In genomic region chr4:16779028-16779675, GRCh38 we compare ENCODE assay signal across 18 cellular contexts.
A peak's percentile ranks its signal among the peaks of the same experiment; 100 is the strongest.
DNase-seq lines count a peak whose midpoint lies in the region; ATAC-seq and TF ChIP-seq lines count a peak whose summit lies in the region.
"Had no signal": no experiment of that assay in that cellular context is flagged by ENCODE, and none has a peak within 500 bp of the region (broad histone marks: within the 10 kb centered on the region; RNA-seq: fewer than 3 reads in every experiment).

No MANE protein-coding gene starts in this region.

- in situ Hi-C loops in GM23248 (cut with MboI): loop anchor here (25.0 kb wide), 1 partner anchor 492 kb away; no protein-coding TSS in a partner anchor

- H3K4me1 ChIP-seq in A673 (ENCODE audit: insufficient read depth, low read length, poor library complexity, severe bottlenecking) (peaks cover 25% of the 10 kb centered on the region), GM23248 (ENCODE audit: insufficient read depth) (peaks cover 14% of the 10 kb centered on the region)
- H3K4me1 ChIP-seq: Peyer's patch had no signal

- DNase-seq in A673 (ENCODE audit: low spot score) (peak; percentile 66), GM23248 (peak; percentile 60), brain pericyte (ENCODE audit: low read depth, low spot score) (peak; percentile 71), fibroblast of the conjunctiva (ENCODE audit: low read depth) (peak; percentile 43), SW 1271 (lab: John Stamatoyannopoulos, UW) (no peak), 8988T (no peak)
- DNase-seq: AML-193; CD4-positive, alpha-beta memory T cell; DND-41; H9; Kasumi-1; NCI-H1417; NCI-H1930; NCI-H510A treated with DMSO at 0.1 percent for 48 hours; Peyer's patch; Right ventricle myocardium superior had no signal

- CTCF ChIA-PET in A673 (lab: Charles Lee): no interaction called here

- no peak overlapping the region for H3K4me3 Mint-ChIP-seq in stimulated activated memory B cell treated with anti-CD40 and anti-IgM and Interleukin-4, amounts not matched to agents 10 μg/mL and 1 μg/mL and 100 μg/mL, for 72 hours
- H3K4me3 Mint-ChIP-seq: CD4-positive, alpha-beta memory T cell; H9 had no signal

- no peak overlapping the region for H2AFZ ChIP-seq in GM23248

- H3F3A ChIP-seq in GM23248 (ENCODE audit: insufficient read depth): peaks cover 18% of the 10 kb centered on the region; the same call in 1 of the 2 replicates

- no peaks in the 10 kb centered on the region for H3K36me3 ChIP-seq in A673 (ENCODE audit: insufficient read depth, low read length, poor library complexity, severe bottlenecking)
- 0 out of 2 replicates have a peak, but pooled peaks cover 9% of the 10 kb centered on the region for H3K36me3 ChIP-seq in GM23248 (ENCODE audit: low read depth)
- H3K36me3 ChIP-seq: Peyer's patch had no signal

- H3K36me3 Mint-ChIP-seq in stimulated activated memory B cell treated with anti-CD40 and anti-IgM and Interleukin-4, amounts not matched to agents 10 μg/mL and 1 μg/mL and 100 μg/mL, for 72 hours: no peaks in the 10 kb centered on the region
- H3K36me3 Mint-ChIP-seq: CD4-positive, alpha-beta memory T cell had no signal

- no peaks in the 10 kb centered on the region for H4K20me1 ChIP-seq in GM23248 (ENCODE audit: insufficient read depth)

- no TSS peak for BruUV-seq in A673 (replicated peaks; lab: Mats Ljungman, UMichigan)

- no peak overlapping the region for H3K27ac Mint-ChIP-seq in stimulated activated memory B cell treated with anti-CD40 and anti-IgM and Interleukin-4, amounts not matched to agents 10 μg/mL and 1 μg/mL and 100 μg/mL, for 72 hours
- H3K27ac Mint-ChIP-seq: CD4-positive, alpha-beta memory T cell; H9 had no signal

- no peaks in the 10 kb centered on the region for H3K27me3 Mint-ChIP-seq in stimulated activated memory B cell treated with anti-CD40 and anti-IgM and Interleukin-4, amounts not matched to agents 10 μg/mL and 1 μg/mL and 100 μg/mL, for 72 hours
- H3K27me3 Mint-ChIP-seq: CD4-positive, alpha-beta memory T cell had no signal

- no peak for ATAC-seq in stimulated activated memory B cell treated with anti-CD40 and anti-IgM and Interleukin-4, amounts not matched to agents 10 μg/mL and 1 μg/mL and 100 μg/mL, for 72 hours
- no peak for ATAC-seq in GM21528 (IDR thresholded peaks at IDR 0.05; ENCODE audit: low FRiP score, unreplicated experiment)

- H3K4me1 Mint-ChIP-seq in stimulated activated memory B cell treated with anti-CD40 and anti-IgM and Interleukin-4, amounts not matched to agents 10 μg/mL and 1 μg/mL and 100 μg/mL, for 72 hours: no peaks in the 10 kb centered on the region
- H3K4me1 Mint-ChIP-seq: CD4-positive, alpha-beta memory T cell had no signal

- TF ChIP-seq CTCF in A673 (conservative IDR thresholded peaks at IDR 0.05; ENCODE audit: low read depth, low read length): no peak

- H3K27ac ChIP-seq in A673 (ENCODE audit: low read depth, low read length, poor library complexity, severe bottlenecking) (no peak overlapping the region), GM23248 (0 out of 2 replicates have a peak overlapping the region, but pooled peaks have one; percentile 1)
- H3K27ac ChIP-seq: Peyer's patch had no signal

- intact Hi-C loops in A673 (cut with micrococcal nuclease; ENCODE audit: unreplicated experiment): loop anchor here (10.0 kb wide), 1 partner anchor 484 kb away; no protein-coding TSS in a partner anchor

- no peak overlapping the region for H3K9ac ChIP-seq in GM23248

- H3K9me2 ChIP-seq in GM23248 (ENCODE audit: insufficient read depth): no peaks in the 10 kb centered on the region

- H3K9me3 ChIP-seq in A673 (ENCODE audit: low read depth, low read length, poor library complexity, severe bottlenecking): no peaks in the 10 kb centered on the region
- H3K9me3 ChIP-seq in GM23248 (ENCODE audit: low read depth): no peaks in the 10 kb centered on the region
- H3K9me3 ChIP-seq: Peyer's patch had no signal

- H3K27me3 ChIP-seq in A673 (replicated peaks; ENCODE audit: insufficient read depth, low read depth, low read length, poor library complexity) (no peaks in the 10 kb centered on the region), GM23248 (replicated peaks; ENCODE audit: insufficient read depth) (no peaks in the 10 kb centered on the region)
- H3K27me3 ChIP-seq: Peyer's patch had no signal

- WGBS in GM23248 (ENCODE audit: low coverage in 1 of 2, low lambda C conversion rate in 2 of 2, missing lambda C conversion rate in 2 of 2), 2 experiments: 64 to 73% methylated on average over 10 of the region's 10 CpGs

- no peak overlapping the region for H3K4me3 ChIP-seq in A673 (ENCODE audit: low read depth, low read length, poor library complexity, severe bottlenecking)
- H3K4me3 ChIP-seq in GM23248: no peak overlapping the region
- H3K4me3 ChIP-seq: Peyer's patch had no signal

- POLR2A ChIA-PET in A673 (lab: Charles Lee; ENCODE audit: low non-redundant PET): no interaction called here

- peaks cover 18% of the 10 kb centered on the region for H3K79me2 ChIP-seq in GM23248 (ENCODE audit: insufficient read depth)

- H3K9me3 Mint-ChIP-seq in stimulated activated memory B cell treated with anti-CD40 and anti-IgM and Interleukin-4, amounts not matched to agents 10 μg/mL and 1 μg/mL and 100 μg/mL, for 72 hours: peaks cover under 1% of the 10 kb centered on the region

- H3K4me2 ChIP-seq in GM23248 (ENCODE audit: unreplicated experiment): no peak overlapping the region

Comparison
In these comparisons a context has a peak if more than half of its experiments do, and no peak if none do; other contexts are left out.
1. DNase-seq: peak in A673 (single experiment), GM23248 (single experiment), brain pericyte (single experiment) and fibroblast of the conjunctiva (single experiment); none in SW 1271 (0 of 2) and 8988T (single experiment).